Comparison of ENCODE assay signal across 20 cellular contexts in the genomic region with DNA sequence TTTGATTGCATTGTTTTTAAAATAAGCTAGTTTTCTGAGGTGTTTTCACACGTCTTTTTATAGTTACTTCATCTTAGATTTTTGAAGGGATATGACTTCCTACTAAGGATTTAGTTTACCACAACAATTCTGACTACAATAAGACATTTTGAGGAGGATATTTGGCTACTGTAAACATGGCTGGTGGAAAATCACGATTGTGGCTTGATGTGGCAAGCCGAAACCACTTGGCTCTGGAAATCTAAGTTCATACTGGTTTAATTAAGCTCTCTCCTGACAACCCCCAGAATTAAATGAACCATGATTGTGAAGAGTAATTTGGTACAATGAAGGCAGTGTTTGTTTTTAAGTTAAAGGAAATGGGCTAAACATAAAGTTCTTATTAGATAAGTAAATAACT. TPM values are rescaled to one million over a fixed set of nuclear protein-coding genes. Genes with fewer than 3 reads are reported as not detected.
"Had no signal": no experiment of that assay in that cellular context is flagged by ENCODE, and none has a peak within 500 bp of the region (broad histone marks: within the 10 kb centered on the region; RNA-seq: fewer than 3 reads in every experiment).

No MANE protein-coding gene starts in this region.

- H3K4me3 Mint-ChIP-seq: activated B cell treated with CpG ODN at 0.5 μM for 24 hours; activated CD4-positive, alpha-beta T cell treated with anti-CD3 and anti-CD28 coated beads, Interleukin-2, amount 10 ng/mL, durations not matched to agents 24 days and 14 days; activated CD8-positive, alpha-beta T cell treated with anti-CD3 and anti-CD28 coated beads, Interleukin-2, amount 10 ng/mL, durations not matched to agents 7 days and 5 days; activated T-cell treated with anti-CD3 and anti-CD28 coated beads, Interleukin-2, amount 50 U/mL, for 72 hours; memory B cell; naive thymus-derived CD8-positive, alpha-beta T cell; T-helper 2 cell treated with Interferon-gamma antibody and Interleukin-4, amounts not matched to agents 5 μg/mL and 100 μg/mL, for 36 hours had no signal

- H3K4me3 ChIP-seq: hepatocyte, tibial artery had no signal

- H3K9me3 Mint-ChIP-seq: activated B cell treated with CpG ODN at 0.5 μM for 24 hours; activated CD4-positive, alpha-beta T cell treated with anti-CD3 and anti-CD28 coated beads, Interleukin-2, amount 10 ng/mL, durations not matched to agents 24 days and 14 days; activated naive CD4-positive, alpha-beta T cell treated with anti-CD3 and anti-CD28 coated beads, Interleukin-2, amount 50 U/mL, for 72 hours; activated T-cell treated with anti-CD3 and anti-CD28 coated beads, Interleukin-2, amount 50 U/mL, for 72 hours; memory B cell; naive thymus-derived CD8-positive, alpha-beta T cell; T-helper 2 cell treated with Interferon-gamma antibody and Interleukin-4, amounts not matched to agents 5 μg/mL and 100 μg/mL, for 36 hours had no signal

- H3K79me2 ChIP-seq: hepatocyte had no signal

- H3K4me1 ChIP-seq: tibial artery had no signal

- H3K9me3 ChIP-seq: tibial artery had no signal

- H3K36me3 Mint-ChIP-seq: activated naive CD4-positive, alpha-beta T cell treated with anti-CD3 and anti-CD28 coated beads, Interleukin-2, amount 50 U/mL, for 72 hours; memory B cell had no signal

- H3K4me1 Mint-ChIP-seq: activated B cell treated with CpG ODN at 0.5 μM for 24 hours; activated CD4-positive, alpha-beta T cell treated with anti-CD3 and anti-CD28 coated beads, Interleukin-2, amount 10 ng/mL, durations not matched to agents 24 days and 14 days; memory B cell; naive thymus-derived CD8-positive, alpha-beta T cell had no signal

- H3K4me2 ChIP-seq: hepatocyte had no signal

- H2AFZ ChIP-seq: hepatocyte had no signal

- H3K27me3 ChIP-seq: brain microvascular endothelial cell, hepatocyte, tibial artery had no signal

- DNase-seq: activated B cell treated with CpG ODN at 0.5 μM for 24 hours; activated CD4-positive, alpha-beta T cell treated with anti-CD3 and anti-CD28 coated beads, Interleukin-2, amount 10 ng/mL, durations not matched to agents 24 days and 14 days; activated CD8-positive, alpha-beta memory T cell treated with anti-CD3 and anti-CD28 coated beads, Interleukin-2, amount 50 U/mL, for 48 hours; activated CD8-positive, alpha-beta T cell treated with anti-CD3 and anti-CD28 coated beads, Interleukin-2, amount 10 ng/mL, durations not matched to agents 7 days and 5 days; activated gamma-delta T cell; activated T-cell treated with anti-CD3 and anti-CD28 coated beads, Interleukin-2, amount 50 U/mL, for 72 hours; amygdala; brain microvascular endothelial cell; effector CD8-positive, alpha-beta T cell; left ventricle myocardium superior; naive thymus-derived CD8-positive, alpha-beta T cell; retina; stimulated activated CD4-positive, alpha-beta T cell treated with anti-CD3 and anti-CD28 coated beads, Interleukin-15, amount 100 ng/mL, for 24 hours; stimulated activated CD4-positive, alpha-beta T cell treated with anti-CD3 and anti-CD28 coated beads, Interleukin-4, amount 100 ng/mL, for 1 hour; stimulated activated naive CD4-positive, alpha-beta T cell; tibial artery had no signal

- ATAC-seq: activated CD8-positive, alpha-beta T cell treated with anti-CD3 and anti-CD28 coated beads, Interleukin-2, amount 10 ng/mL, durations not matched to agents 7 days and 5 days; activated naive CD4-positive, alpha-beta T cell treated with anti-CD3 and anti-CD28 coated beads, Interleukin-2, amount 50 U/mL, for 72 hours; activated T-cell treated with anti-CD3 and anti-CD28 coated beads, Interleukin-2, amount 50 U/mL, for 72 hours; left ventricle myocardium superior; naive thymus-derived CD8-positive, alpha-beta T cell had no signal

- H3K27ac ChIP-seq: brain microvascular endothelial cell, hepatocyte, tibial artery had no signal

- H3K27ac Mint-ChIP-seq: activated B cell treated with CpG ODN at 0.5 μM for 24 hours; activated CD4-positive, alpha-beta T cell treated with anti-CD3 and anti-CD28 coated beads, Interleukin-2, amount 10 ng/mL, durations not matched to agents 24 days and 14 days; activated CD8-positive, alpha-beta T cell treated with anti-CD3 and anti-CD28 coated beads, Interleukin-2, amount 10 ng/mL, durations not matched to agents 7 days and 5 days; activated naive CD4-positive, alpha-beta T cell treated with anti-CD3 and anti-CD28 coated beads, Interleukin-2, amount 50 U/mL, for 72 hours; activated T-cell treated with anti-CD3 and anti-CD28 coated beads, Interleukin-2, amount 50 U/mL, for 72 hours; memory B cell; naive thymus-derived CD8-positive, alpha-beta T cell; T-helper 2 cell treated with Interferon-gamma antibody and Interleukin-4, amounts not matched to agents 5 μg/mL and 100 μg/mL, for 36 hours had no signal

RNA-seq across cellular contexts. Expression of a gene that starts 30.8 kb away (rescaled TPM):
- total RNA-seq: activated B cell treated with CpG ODN at 0.5 μM for 24 hours; activated CD4-positive, alpha-beta T cell treated with anti-CD3 and anti-CD28 coated beads, Interleukin-2, amount 10 ng/mL, durations not matched to agents 24 days and 14 days; activated CD8-positive, alpha-beta T cell treated with anti-CD3 and anti-CD28 coated beads, Interleukin-2, amount 10 ng/mL, durations not matched to agents 7 days and 5 days; naive thymus-derived CD8-positive, alpha-beta T cell had no signal
- polyA plus RNA-seq: naive thymus-derived CD8-positive, alpha-beta T cell had no signal
